ENCODE assay signal across 24 cellular contexts in genomic region chr14:30564868-30565248, GRCh38. TPM values are rescaled to one million over a fixed set of nuclear protein-coding genes. Genes with fewer than 3 reads are reported as not detected.
DNase-seq lines count a peak whose midpoint lies in the region; ATAC-seq, FAIRE-seq and TF ChIP-seq lines count a peak whose summit lies in the region.
"Had no signal": no experiment of that assay in that cellular context is flagged by ENCODE, and none has a peak within 500 bp of the region (broad histone marks: within the 10 kb centered on the region; RNA-seq: fewer than 3 reads in every experiment).

No MANE protein-coding gene starts in this region.

- H4K20me1 ChIP-seq in HepG2 (ENCODE audit: insufficient read depth, low read length) (peaks cover 22% of the 10 kb centered on the region), IMR-90 (ENCODE audit: insufficient read depth, low read length) (peaks cover 27% of the 10 kb centered on the region), astrocyte (ENCODE audit: insufficient read depth, low read length) (peaks cover 62% of the 10 kb centered on the region)

- no peak overlapping the region for H2BK120ac ChIP-seq in IMR-90 (ENCODE audit: low read depth, low read length)
- H2BK120ac ChIP-seq in neuronal stem cell (ENCODE audit: low read depth, low read length), result no peak overlapping the region

- H2BK5ac ChIP-seq in IMR-90 (ENCODE audit: low read depth, low read length, poor library complexity, severe bottlenecking), result no peak overlapping the region
- H2BK5ac ChIP-seq in neuronal stem cell (ENCODE audit: low read length), result no peak overlapping the region

- dilution Hi-C loops in IMR-90 (cut with HindIII; ENCODE audit: low sequenced_read_pairs, unreplicated experiment), result no loop called here

- DNase-seq in HepG2 (ENCODE audit: low spot score) (no peak), right lobe of liver (no peak), IMR-90 (peak; percentile 16), astrocyte (ENCODE audit: low read depth) (no peak), DMS53 (lab: John Stamatoyannopoulos, UW) (no peak), Right ventricle myocardium inferior (ENCODE audit: missing footprints) (no peak), neuronal stem cell (ENCODE audit: low spot score) (no peak)
- DNase-seq: 8988T; AML-193; C1 segment of cervical spinal cord; CD8-positive, alpha-beta T cell; DMS 273 treated with DMSO at 0.1 percent for 48 hours; DMS79 treated with DMSO at 0.1 percent for 48 hours; KG1; MM.1S; NCI-H2029; NCI-H446 treated with DMSO at 0.1 percent for 48 hours; NCI-H526 treated with DMSO at 0.1 percent for 48 hours; SHP77 treated with DMSO at 0.1 percent for 48 hours had no signal

- H3K4me1 Mint-ChIP-seq in astrocyte (ENCODE audit: low read depth, unreplicated experiment), result peaks cover 6% of the 10 kb centered on the region

- no peak overlapping the region for H3K27ac ChIP-seq in HepG2 (ENCODE audit: extremely low read length, insufficient read depth, low read length)
- H3K27ac ChIP-seq in right lobe of liver, result no peak overlapping the region
- H3K27ac ChIP-seq in IMR-90 (ENCODE audit: insufficient read depth, low read length), result no peak overlapping the region; the same call in 1 of the 2 replicates
- H3K27ac ChIP-seq in astrocyte (ENCODE audit: low read depth, low read length), result no peak overlapping the region
- H3K27ac ChIP-seq in neuronal stem cell (replicated peaks; ENCODE audit: low read length), result no peak overlapping the region
- H3K27ac ChIP-seq: RWPE1 had no signal

- no peak overlapping the region for H3K4me3 Mint-ChIP-seq in astrocyte (ENCODE audit: unreplicated experiment)

- H3K36me3 ChIP-seq in HepG2 (replicated peaks in 1 of 2; ENCODE audit: control insufficient read depth in 1 of 2, insufficient read depth in 2 of 2, low read length in 2 of 2), result 0 out of 5 replicates have a peak, but pooled peaks cover 0 to 4% of the 10 kb centered on the region in 2 experiments
- H3K36me3 ChIP-seq in right lobe of liver, result no peaks in the 10 kb centered on the region
- peaks cover 7% of the 10 kb centered on the region for H3K36me3 ChIP-seq in IMR-90 (ENCODE audit: control insufficient read depth, insufficient read depth, low read length)
- no peaks in the 10 kb centered on the region for H3K36me3 ChIP-seq in astrocyte (ENCODE audit: insufficient read depth, low read length)
- peaks cover 2 to 31% of the 10 kb centered on the region in 2 donors for H3K36me3 ChIP-seq in neuronal stem cell (replicated peaks in 1 of 2; ENCODE audit: control insufficient read depth in 2 of 2, insufficient read depth in 2 of 2, low read length in 2 of 2)

- in situ Hi-C loops in HepG2 (cut with HindIII; ENCODE audit: extremely low pct_ligation_motif_present, low pct_unique_long_range_greater_than_20kb) (no loop called here), IMR-90 (cut with MboI; ENCODE audit: low sequenced_read_pairs) (no loop called here)

- no peak overlapping the region for H2BK15ac ChIP-seq in IMR-90 (ENCODE audit: low read depth, low read length)
- no peak overlapping the region for H2BK15ac ChIP-seq in neuronal stem cell (ENCODE audit: low read length)

- H3K4me2 ChIP-seq in HepG2 (ENCODE audit: low read depth, low read length), result no peak overlapping the region
- H3K4me2 ChIP-seq in IMR-90 (ENCODE audit: low read depth, low read length), result no peak overlapping the region
- no peak overlapping the region for H3K4me2 ChIP-seq in astrocyte (ENCODE audit: low read length)
- H3K4me2 ChIP-seq in neuronal stem cell (ENCODE audit: insufficient read depth, low read length, poor library complexity, severe bottlenecking), result no peak overlapping the region

- no peaks in the 10 kb centered on the region for H3K36me3 Mint-ChIP-seq in astrocyte (ENCODE audit: low read depth, unreplicated experiment)

- H3K9ac ChIP-seq in HepG2 (ENCODE audit: insufficient read depth, low read depth, low read length) (no peak overlapping the region), IMR-90 (ENCODE audit: low read depth, low read length) (no peak overlapping the region), astrocyte (ENCODE audit: low read length) (no peak overlapping the region), neuronal stem cell (ENCODE audit: low read depth, low read length, poor library complexity) (no peak overlapping the region)

- H2AFZ ChIP-seq in HepG2 (ENCODE audit: low read length) (no peak overlapping the region), IMR-90 (replicated peaks; ENCODE audit: low read length, poor library complexity) (no peak overlapping the region), astrocyte (ENCODE audit: low read depth, low read length) (no peak overlapping the region), neuronal stem cell (ENCODE audit: low read length) (no peak overlapping the region)

- no peak overlapping the region for H2BK20ac ChIP-seq in IMR-90 (ENCODE audit: low read depth, low read length)

- TF ChIP-seq EP300 in HepG2 (IDR thresholded peaks at IDR 0.05; ENCODE audit: low read depth in 2 of 2, low read length in 2 of 2) (no peak), HepG2 (CRISPR knock-in tag; IDR thresholded peaks at IDR 0.05; ENCODE audit: borderline replicate concordance) (no peak)

- ATAC-seq in HepG2 (no peak), right lobe of liver (no peak), IMR-90 (ENCODE audit: low read depth) (no peak), Right ventricle myocardium inferior (no peak), GM21723 (IDR thresholded peaks at IDR 0.05; ENCODE audit: unreplicated experiment) (no peak)
- ATAC-seq: CD8-positive, alpha-beta T cell; Panc1 had no signal

- H3K18ac ChIP-seq in IMR-90 (ENCODE audit: low read depth, low read length) (no peak overlapping the region), neuronal stem cell (ENCODE audit: low read length) (no peak overlapping the region)

- FAIRE-seq in HepG2 (lab: Jason Lieb, UNC), result no peak
- peak; percentile 76 for FAIRE-seq in astrocyte (lab: Jason Lieb, UNC)
- FAIRE-seq: GM12892, H54 had no signal

- H3K23ac ChIP-seq in IMR-90 (ENCODE audit: low read depth, low read length) (no peak overlapping the region), neuronal stem cell (ENCODE audit: low read depth, low read length, poor library complexity) (no peak overlapping the region)

- H3K9me1 ChIP-seq in IMR-90 (ENCODE audit: insufficient read depth, low read length), result peaks cover 3% of the 10 kb centered on the region; the same call in 1 of the 2 replicates

- BruUV-seq in HepG2 (replicated peaks; lab: Mats Ljungman, UMichigan) (no TSS peak), IMR-90 (replicated peaks; lab: Mats Ljungman, UMichigan) (no TSS peak)

- H3K27me3 ChIP-seq in HepG2 (ENCODE audit: control insufficient read depth in 1 of 2, insufficient read depth in 2 of 2, low read length in 2 of 2) (no peaks in the 10 kb centered on the region; a peak in 1 of 5 replicates), right lobe of liver (no peaks in the 10 kb centered on the region), IMR-90 (ENCODE audit: control insufficient read depth, insufficient read depth, low read length) (no peaks in the 10 kb centered on the region), astrocyte (ENCODE audit: insufficient read depth, low read length) (no peaks in the 10 kb centered on the region), neuronal stem cell (ENCODE audit: control insufficient read depth in 3 of 3, insufficient read depth in 3 of 3, low read depth in 1 of 3, low read length in 3 of 3) (no peaks in the 10 kb centered on the region)

- no peak overlapping the region for H3K56ac ChIP-seq in IMR-90 (ENCODE audit: extremely low read depth, insufficient read depth, low read length)

- H3K79me2 ChIP-seq in HepG2 (ENCODE audit: insufficient read depth, low read length), result peaks cover 98% of the 10 kb centered on the region
- H3K79me2 ChIP-seq in astrocyte (ENCODE audit: insufficient read depth, low read length), result peaks cover 99% of the 10 kb centered on the region

- POLR2A ChIA-PET in HepG2 (lab: Yijun Ruan, JAX) (no interaction called here), IMR-90 (lab: Charles Lee; ENCODE audit: unreplicated experiment) (no interaction called here)

- no peak overlapping the region for H3K4me3 ChIP-seq in HepG2 (replicated peaks in 1 of 3; ENCODE audit: insufficient read depth in 1 of 3, low read depth in 2 of 3, low read length in 3 of 3)
- H3K4me3 ChIP-seq in right lobe of liver, result no peak overlapping the region
- H3K4me3 ChIP-seq in IMR-90 (ENCODE audit: insufficient read depth, low read depth, low read length), result no peak overlapping the region
- no peak overlapping the region for H3K4me3 ChIP-seq in astrocyte (ENCODE audit: insufficient read depth, low read depth, low read length)
- H3K4me3 ChIP-seq in neuronal stem cell (ENCODE audit: low read length in 2 of 2), result no peak overlapping the region

- no peaks in the 10 kb centered on the region for H3K9me3 Mint-ChIP-seq in astrocyte (ENCODE audit: unreplicated experiment)
- H3K9me3 Mint-ChIP-seq: CD8-positive, alpha-beta T cell had no signal

- H2AK5ac ChIP-seq in IMR-90 (ENCODE audit: low read depth, low read length), result no peak overlapping the region
- no peak overlapping the region for H2AK5ac ChIP-seq in neuronal stem cell (ENCODE audit: low read depth, low read length)

- TF ChIP-seq CTCF in HepG2 (CRISPR knock-in tag; IDR thresholded peaks at IDR 0.05) (no peak), right lobe of liver (IDR thresholded peaks at IDR 0.05) (no peak), IMR-90 (conservative IDR thresholded peaks at IDR 0.05; ENCODE audit: low read depth, low read length) (no peak), astrocyte (IDR thresholded peaks at IDR 0.05; ENCODE audit: insufficient read depth, low read depth, low read length) (no peak)

- no peak for TF ChIP-seq POLR2A in HepG2 (IDR thresholded peaks at IDR 0.05; ENCODE audit: insufficient read depth in 1 of 2, low read depth in 2 of 2, low read length in 2 of 2)
- no peak for TF ChIP-seq POLR2A in right lobe of liver (IDR thresholded peaks at IDR 0.05)
- no peak for TF ChIP-seq POLR2A in IMR-90 (IDR thresholded peaks at IDR 0.05; ENCODE audit: low read depth, low read length)

- H4K8ac ChIP-seq in IMR-90 (ENCODE audit: low read depth in 2 of 2, low read length in 2 of 2) (no peak overlapping the region), neuronal stem cell (ENCODE audit: low read depth, low read length) (no peak overlapping the region)

- H4K91ac ChIP-seq in IMR-90 (ENCODE audit: insufficient read depth, low read depth, low read length) (no peak overlapping the region), neuronal stem cell (ENCODE audit: low read depth, low read length, poor library complexity) (no peak overlapping the region)

- no peak overlapping the region for H3K4ac ChIP-seq in IMR-90 (ENCODE audit: low read depth, low read length)
- H3K4ac ChIP-seq in neuronal stem cell (ENCODE audit: low read length), result no peak overlapping the region

- CTCF ChIA-PET in HepG2 (lab: Yijun Ruan, JAX; ENCODE audit: low intra/inter-chr PET ratio, low total read pairs), result no interaction called here
- CTCF ChIA-PET in IMR-90 (lab: Yijun Ruan, JAX), result no interaction called here

- H2BK12ac ChIP-seq in neuronal stem cell (ENCODE audit: low read length), result no peak overlapping the region

- intact Hi-C loops in HepG2 (cut with micrococcal nuclease; ENCODE audit: unreplicated experiment) (loop anchor here (5.0 kb wide), 1 partner anchor 1512 kb away; the partner anchor contains the start of gene ARHGAP5), right lobe of liver (cut with DNase I) (no loop called here), IMR-90 (cut with micrococcal nuclease) (loop anchor here (5.0 kb wide), 2 partner anchors 42 to 57 kb away; partner anchors contain the start of gene SCFD1), Right ventricle myocardium inferior (cut with DNase I) (no loop called here)

- H3K14ac ChIP-seq in IMR-90 (replicated peaks; ENCODE audit: low read depth, low read length) (no peak overlapping the region), neuronal stem cell (ENCODE audit: low read length) (no peak overlapping the region)

- H3K27ac Mint-ChIP-seq in astrocyte (ENCODE audit: unreplicated experiment), result no peak overlapping the region
- H3K27ac Mint-ChIP-seq: CD8-positive, alpha-beta T cell had no signal

- no peaks in the 10 kb centered on the region for H3K9me3 ChIP-seq in HepG2 (ENCODE audit: low read length)
- no peaks in the 10 kb centered on the region for H3K9me3 ChIP-seq in right lobe of liver
- no peaks in the 10 kb centered on the region for H3K9me3 ChIP-seq in IMR-90 (ENCODE audit: control insufficient read depth, insufficient read depth, low read length)
- H3K9me3 ChIP-seq in astrocyte (ENCODE audit: insufficient read depth, low read depth, low read length), result no peaks in the 10 kb centered on the region
- peaks cover 2 to 41% of the 10 kb centered on the region in 2 donors for H3K9me3 ChIP-seq in neuronal stem cell (replicated peaks in 1 of 2; ENCODE audit: control insufficient read depth in 2 of 2, insufficient read depth in 1 of 2, low read depth in 1 of 2, low read length in 2 of 2)

- H2AK9ac ChIP-seq in IMR-90 (replicated peaks; ENCODE audit: low read depth, low read length, poor library complexity), result no peak overlapping the region

- peaks cover 0 to 12% of the 10 kb centered on the region in 2 experiments; a peak in 2 of 4 replicates for H3K79me1 ChIP-seq in IMR-90 (ENCODE audit: low read depth in 1 of 2, low read length in 2 of 2)
- peaks cover 4% of the 10 kb centered on the region for H3K79me1 ChIP-seq in neuronal stem cell (ENCODE audit: low read depth, low read length)

- no peak overlapping the region for H4K5ac ChIP-seq in IMR-90 (ENCODE audit: low read depth, low read length)

- TF ChIP-seq RAD21 in HepG2 (CRISPR knock-in tag; IDR thresholded peaks at IDR 0.05), result no peak
- no peak for TF ChIP-seq RAD21 in IMR-90 (IDR thresholded peaks at IDR 0.05; ENCODE audit: low read length)

- peaks cover 32% of the 10 kb centered on the region for H3K4me1 ChIP-seq in HepG2 (ENCODE audit: insufficient read depth, low read length)
- H3K4me1 ChIP-seq in right lobe of liver, result no peaks in the 10 kb centered on the region
- H3K4me1 ChIP-seq in IMR-90 (ENCODE audit: control insufficient read depth, insufficient read depth, low read length), result peaks cover 3% of the 10 kb centered on the region
- H3K4me1 ChIP-seq in astrocyte (ENCODE audit: insufficient read depth, low read length), result peaks cover 5% of the 10 kb centered on the region
- peaks cover 3 to 6% of the 10 kb centered on the region in 2 donors for H3K4me1 ChIP-seq in neuronal stem cell (ENCODE audit: control insufficient read depth in 2 of 2, insufficient read depth in 1 of 2, low read depth in 1 of 2, low read length in 2 of 2)

- H3K27me3 Mint-ChIP-seq in astrocyte (ENCODE audit: low read depth, unreplicated experiment), result no peaks in the 10 kb centered on the region

RNA-seq across cellular contexts. Expression of gene G2E3, which starts 5.9 kb away (rescaled TPM):
- total RNA-seq in HepG2 (2016; rRNA removed; fragmentation: Illumina TruSeq; extraction: Trizol), result 63.0 and 90.7 TPM in 2 replicates
- total RNA-seq in HepG2 (2016; cell fraction: cytosol; rRNA removed; fragmentation: Illumina TruSeq; extraction: Trizol; ENCODE audit: low read depth), result 20.1 and 20.7 TPM in 2 replicates
- 61.4 and 87.9 TPM in 2 replicates for total RNA-seq in HepG2 (2016; cell fraction: insoluble cytoplasmic fraction; rRNA removed; fragmentation: Illumina TruSeq; extraction: Trizol)
- 27.9 and 35.1 TPM in 2 replicates for total RNA-seq in HepG2 (2016; cell fraction: membrane; rRNA removed; fragmentation: Illumina TruSeq; extraction: Trizol)
- 81.7 and 85.9 TPM in 2 replicates for total RNA-seq in HepG2 (2016; cell fraction: nucleus; rRNA removed; fragmentation: Illumina TruSeq; extraction: Trizol)
- polyA plus RNA-seq in HepG2 (2011; rRNA removed), result 13.8 and 22.8 TPM in 2 replicates
- polyA plus RNA-seq in HepG2 (2011; cell fraction: cytosol; rRNA removed), result 5.6 and 8.4 TPM in 2 replicates
- 11.7 and 14.1 TPM in 2 replicates for polyA plus RNA-seq in HepG2 (2011; cell fraction: nucleus; rRNA removed)
- 22.9 and 29.9 TPM in 2 replicates for polyA plus RNA-seq in HepG2 (2012)
- polyA plus RNA-seq in HepG2 (2016; cell fraction: cytosol; fragmentation: Illumina TruSeq; extraction: Trizol; ENCODE audit: low read depth), result 2.5 and 2.9 TPM in 2 replicates
- polyA plus RNA-seq in HepG2 (2016; cell fraction: insoluble cytoplasmic fraction; fragmentation: Illumina TruSeq; extraction: Trizol; ENCODE audit: low read depth), result 40.8 and 45.8 TPM in 2 replicates
- polyA plus RNA-seq in HepG2 (2016; cell fraction: membrane; fragmentation: Illumina TruSeq; extraction: Trizol; ENCODE audit: low read depth), result 5.2 and 7.8 TPM in 2 replicates
- 71.9 and 74.2 TPM in 2 replicates for polyA plus RNA-seq in HepG2 (2016; cell fraction: nucleus; fragmentation: Illumina TruSeq; extraction: Trizol; ENCODE audit: insufficient read depth, low read depth)
- polyA minus RNA-seq in HepG2 (2011; rRNA and poly(A)+ RNA removed; ENCODE audit: low replicate concordance), result 8.9 and 9.2 TPM in 2 replicates
- 31.6 and 36.1 TPM in 2 replicates for polyA minus RNA-seq in HepG2 (2011; cell fraction: cytosol; rRNA and poly(A)+ RNA removed)
- polyA minus RNA-seq in HepG2 (2011; cell fraction: nucleus; rRNA and poly(A)+ RNA removed), result 92.2 and 121 TPM in 2 replicates
- total RNA-seq in right lobe of liver, result 1 to 10 TPM; 3.0 to 6.4 (median 4.7) TPM
- 19.4 and 41.1 TPM in 2 replicates for total RNA-seq in IMR-90 (2012; rRNA removed)
- 6.9 and 9.6 TPM in 2 replicates for polyA plus RNA-seq in IMR-90 (2012; rRNA removed)
- 0.59 and 1.5 TPM in 2 replicates for polyA plus RNA-seq in IMR-90 (2012; cell fraction: cytosol; rRNA removed)
- polyA plus RNA-seq in IMR-90 (2012; cell fraction: nucleus; rRNA removed; ENCODE audit: low replicate concordance), result 1.9 and 16.3 TPM in 2 replicates
- total RNA-seq in astrocyte, result 22.4 and 22.8 TPM in 2 replicates
- 6.9 TPM for total RNA-seq in Right ventricle myocardium inferior
- 87.2 TPM for polyA plus RNA-seq in neuronal stem cell (2013, experiment 1 of 2)
- 94.0 TPM for polyA plus RNA-seq in neuronal stem cell (2013, experiment 2 of 2)

RNA-seq across cellular contexts. Expression of gene SCFD1, which starts 57.3 kb away (rescaled TPM):
- total RNA-seq in HepG2 (2016; rRNA removed; fragmentation: Illumina TruSeq; extraction: Trizol) (256 and 318 TPM in 2 replicates), right lobe of liver (10 to 100 TPM; 26.5 to 44.6 (median 34.8) TPM), IMR-90 (2012; rRNA removed) (74.0 and 143 TPM in 2 replicates), astrocyte (82.2 and 93.5 TPM in 2 replicates), Right ventricle myocardium inferior (42.5 TPM)
- 183 and 191 TPM in 2 replicates for total RNA-seq in HepG2 (2016; cell fraction: cytosol; rRNA removed; fragmentation: Illumina TruSeq; extraction: Trizol; ENCODE audit: low read depth)
- total RNA-seq in HepG2 (2016; cell fraction: insoluble cytoplasmic fraction; rRNA removed; fragmentation: Illumina TruSeq; extraction: Trizol), result 264 and 346 TPM in 2 replicates
- 220 and 248 TPM in 2 replicates for total RNA-seq in HepG2 (2016; cell fraction: membrane; rRNA removed; fragmentation: Illumina TruSeq; extraction: Trizol)
- 294 and 317 TPM in 2 replicates for total RNA-seq in HepG2 (2016; cell fraction: nucleus; rRNA removed; fragmentation: Illumina TruSeq; extraction: Trizol)
- polyA plus RNA-seq in HepG2 (2011; rRNA removed) (178 and 235 TPM in 2 replicates), IMR-90 (2012; rRNA removed) (43.2 and 51.4 TPM in 2 replicates)
- 51.8 and 79.2 TPM in 2 replicates for polyA plus RNA-seq in HepG2 (2011; cell fraction: cytosol; rRNA removed)
- polyA plus RNA-seq in HepG2 (2011; cell fraction: nucleus; rRNA removed), result 111 and 127 TPM in 2 replicates
- polyA plus RNA-seq in HepG2 (2012), result 114 and 153 TPM in 2 replicates
- polyA plus RNA-seq in HepG2 (2016; cell fraction: cytosol; fragmentation: Illumina TruSeq; extraction: Trizol; ENCODE audit: low read depth), result 135 and 148 TPM in 2 replicates
- polyA plus RNA-seq in HepG2 (2016; cell fraction: insoluble cytoplasmic fraction; fragmentation: Illumina TruSeq; extraction: Trizol; ENCODE audit: low read depth), result 293 and 325 TPM in 2 replicates
- polyA plus RNA-seq in HepG2 (2016; cell fraction: membrane; fragmentation: Illumina TruSeq; extraction: Trizol; ENCODE audit: low read depth), result 190 and 203 TPM in 2 replicates
- 291 and 292 TPM in 2 replicates for polyA plus RNA-seq in HepG2 (2016; cell fraction: nucleus; fragmentation: Illumina TruSeq; extraction: Trizol; ENCODE audit: insufficient read depth, low read depth)
- polyA minus RNA-seq in HepG2 (2011; rRNA and poly(A)+ RNA removed; ENCODE audit: low replicate concordance), result 24.4 and 68.1 TPM in 2 replicates
- 92.9 and 94.7 TPM in 2 replicates for polyA minus RNA-seq in HepG2 (2011; cell fraction: cytosol; rRNA and poly(A)+ RNA removed)
- 849 and 949 TPM in 2 replicates for polyA minus RNA-seq in HepG2 (2011; cell fraction: nucleus; rRNA and poly(A)+ RNA removed)
- 6.2 and 8.8 TPM in 2 replicates for polyA plus RNA-seq in IMR-90 (2012; cell fraction: cytosol; rRNA removed)
- polyA plus RNA-seq in IMR-90 (2012; cell fraction: nucleus; rRNA removed; ENCODE audit: low replicate concordance), result 6.4 and 72.5 TPM in 2 replicates
- 106 TPM for polyA plus RNA-seq in neuronal stem cell (2013, experiment 1 of 2)
- 108 TPM for polyA plus RNA-seq in neuronal stem cell (2013, experiment 2 of 2)

Comparison
In these comparisons a context has a peak if more than half of its experiments do, and no peak if none do; other contexts are left out.
1. intact Hi-C loops: an anchor here in HepG2 (5.0 kb wide) and IMR-90 (5.0 kb wide); none called in right lobe of liver and Right ventricle myocardium inferior.